Comparison of ENCODE assay signal across 8 cellular contexts in the genomic region with DNA sequence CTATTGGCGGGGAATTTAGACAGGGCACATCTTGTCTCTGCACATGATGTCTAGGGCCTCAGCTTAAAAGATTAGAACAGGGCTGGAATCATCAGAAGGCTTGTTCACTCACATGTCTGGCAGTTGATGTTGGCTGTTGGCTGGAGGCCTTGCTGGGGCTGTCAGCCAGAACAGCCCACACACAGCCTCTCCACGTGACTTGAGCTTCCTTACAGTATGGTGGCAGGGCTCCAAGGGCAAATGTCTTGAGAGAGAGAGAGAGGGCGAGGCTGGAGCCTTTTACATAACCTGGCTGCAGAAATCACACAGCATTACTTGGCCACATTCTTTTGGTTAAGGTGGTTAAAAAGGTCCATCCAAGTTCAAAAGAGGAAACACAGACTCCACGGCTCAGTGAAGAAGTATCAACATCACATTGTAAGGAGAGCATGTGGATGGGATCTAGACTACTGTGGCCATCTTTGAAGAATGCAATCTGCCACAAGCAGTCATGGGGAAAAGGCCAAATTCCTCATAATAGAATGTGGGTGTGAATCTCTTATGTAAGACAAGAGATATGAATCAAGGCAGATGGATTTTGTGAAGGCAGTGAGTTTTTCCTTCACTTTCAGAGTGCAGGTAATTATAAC. TPM values are rescaled to one million over a fixed set of nuclear protein-coding genes. Genes with fewer than 3 reads are reported as not detected.
DNase-seq lines count a peak whose midpoint lies in the region; TF ChIP-seq lines count a peak whose summit lies in the region.

No MANE protein-coding gene starts in this region.

- TF ChIP-seq CTCF in type B pancreatic cell (conservative IDR thresholded peaks at IDR 0.05) = no peak

- peaks cover 8% of the 10 kb centered on the region for H3K36me3 Mint-ChIP-seq in type B pancreatic cell

- H3K4me1 Mint-ChIP-seq in type B pancreatic cell (ENCODE audit: unreplicated experiment) = peaks cover 12% of the 10 kb centered on the region

- H3K9ac ChIP-seq in BLaER1 treated with 17β-estradiol and CSF1 and Interleukin-3, amounts not matched to agents 10 nM and 100 nM = no peak overlapping the region

- no peak overlapping the region for H3K4me3 ChIP-seq in BLaER1 treated with 17β-estradiol and CSF1 and Interleukin-3, amounts not matched to agents 10 nM and 100 nM

- H3K36me3 ChIP-seq in BLaER1 treated with 17β-estradiol and CSF1 and Interleukin-3, amounts not matched to agents 10 nM and 100 nM = peaks cover 0 to 37% (median 17%) of the 10 kb centered on the region in 11 experiments; a peak in 12 of 22 replicates

- H3K9me3 ChIP-seq in BLaER1 treated with 17β-estradiol and CSF1 and Interleukin-3, amounts not matched to agents 10 nM and 100 nM (replicated peaks in 1 of 11) = peaks cover 5 to 24% (median 17%) of the 10 kb centered on the region in 11 experiments; a peak in 15 of 22 replicates

- H4K20me1 ChIP-seq in BLaER1 treated with 17β-estradiol and CSF1 and Interleukin-3, amounts not matched to agents 10 nM and 100 nM = peaks cover 0 to 18% (median 0%) of the 10 kb centered on the region in 11 experiments; a peak in 5 of 22 replicates

- no peak overlapping the region for H3K4me3 Mint-ChIP-seq in type B pancreatic cell

- peaks cover 9% of the 10 kb centered on the region for H3K9me3 Mint-ChIP-seq in type B pancreatic cell

- no peaks in the 10 kb centered on the region for H3K27me3 Mint-ChIP-seq in type B pancreatic cell

- H3K4me1 ChIP-seq in BLaER1 treated with 17β-estradiol and CSF1 and Interleukin-3, amounts not matched to agents 10 nM and 100 nM = peaks cover 14 to 38% (median 34%) of the 10 kb centered on the region in 10 experiments

- H3K27ac Mint-ChIP-seq in type B pancreatic cell = peak overlapping the region; percentile 54

- peaks cover 0 to 17% (median 0%) of the 10 kb centered on the region in 11 experiments; a peak in 3 of 22 replicates for H3K27me3 ChIP-seq in BLaER1 treated with 17β-estradiol and CSF1 and Interleukin-3, amounts not matched to agents 10 nM and 100 nM

- H3K4me2 ChIP-seq in BLaER1 treated with 17β-estradiol and CSF1 and Interleukin-3, amounts not matched to agents 10 nM and 100 nM = peak overlapping the region; percentile 9 to 62 (median 33); a peak in 15 of 22 replicates

- peak overlapping the region in 4 of 11 experiments; percentile 4 to 38 (median 26); a peak in 3 of 22 replicates for H3K27ac ChIP-seq in BLaER1 treated with 17β-estradiol and CSF1 and Interleukin-3, amounts not matched to agents 10 nM and 100 nM

- DNase-seq in HS-5 (ENCODE audit: low read depth) (peak; percentile 90), anterior cingulate cortex (lab: John Stamatoyannopoulos, UW) (peak in 43 of 58 donors; percentile 2 to 75 (median 26)), inferior parietal cortex (ENCODE audit: extremely low spot score) (peak; percentile 61), type B pancreatic cell (ENCODE audit: extremely low spot score, unreplicated experiment) (no peak), KG1 (lab: John Stamatoyannopoulos, UW) (no peak), NCI-H146 treated with DMSO at 0.1 percent for 48 hours (lab: John Stamatoyannopoulos, UW; ENCODE audit: unreplicated experiment) (no peak), NCI-H2227 (lab: John Stamatoyannopoulos, UW; ENCODE audit: unreplicated experiment) (no peak)

RNA-seq across cellular contexts. Expression of gene SRSF7, which starts 30.4 kb away (rescaled TPM):
- total RNA-seq in type B pancreatic cell (ENCODE audit: low replicate concordance) = 176 and 248 TPM in 2 replicates

RNA-seq across cellular contexts. Expression of gene GALM, which starts 54.8 kb away (rescaled TPM):
- 14.0 and 16.1 TPM in 2 replicates for total RNA-seq in type B pancreatic cell (ENCODE audit: low replicate concordance)

RNA-seq across cellular contexts. Expression of gene GEMIN6, which starts 57.3 kb away (rescaled TPM):
- total RNA-seq in type B pancreatic cell (ENCODE audit: low replicate concordance) = 16.2 and 19.9 TPM in 2 replicates

Comparison
In these comparisons a context has a peak if more than half of its experiments do, and no peak if none do; other contexts are left out.
1. DNase-seq: peak in HS-5 (single experiment), anterior cingulate cortex (43 of 58) and inferior parietal cortex (single experiment); none in type B pancreatic cell (single experiment), KG1 (single experiment), NCI-H146 treated with DMSO at 0.1 percent for 48 hours (single experiment) and NCI-H2227 (single experiment).